30 cellular contexts compared by ENCODE assay signal in the genomic region with DNA sequence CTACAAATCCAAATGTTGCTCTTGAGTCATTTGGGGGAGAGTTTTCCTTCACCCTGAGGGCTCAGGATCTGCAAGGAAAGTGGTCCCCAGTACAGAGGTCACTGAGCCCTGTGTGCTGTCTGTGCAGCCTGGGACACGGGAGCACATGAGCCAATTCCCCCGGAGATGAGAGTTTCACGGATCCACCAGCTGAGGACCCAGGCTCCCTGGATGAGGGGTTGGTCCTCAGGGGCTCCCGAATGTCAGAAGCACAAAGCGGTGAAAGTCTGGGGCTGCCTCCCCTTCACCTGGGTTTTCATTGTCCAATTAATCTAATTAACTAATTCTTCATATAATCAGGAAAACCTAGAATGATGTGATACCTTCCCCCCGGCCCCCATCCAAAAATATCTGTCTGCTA. TPM values are rescaled to one million over a fixed set of nuclear protein-coding genes. Genes with fewer than 3 reads are reported as not detected.
"Had no signal": no experiment of that assay in that cellular context is flagged by ENCODE, and none has a peak within 500 bp of the region (broad histone marks: within the 10 kb centered on the region; RNA-seq: fewer than 3 reads in every experiment).

No MANE protein-coding gene starts in this region.

- H3K36me3 ChIP-seq: pancreas, right lobe of liver, stomach, thoracic aorta, thyroid gland, tibial nerve, upper lobe of left lung, vagina had no signal

- H3K27ac ChIP-seq: neutrophil, pancreas, right lobe of liver, skin epidermis, stomach, thoracic aorta, thyroid gland, tibial nerve, upper lobe of left lung, vagina had no signal

- DNase-seq: naive B cell; naive thymus-derived CD8-positive, alpha-beta T cell; nephron progenitor cell; nucleus accumbens; pancreas; right cardiac atrium; right lobe of liver; stimulated activated CD4-positive, alpha-beta T cell treated with anti-CD3 and anti-CD28 coated beads, Interleukin-15, amount 100 ng/mL, for 24 hours; stimulated activated CD4-positive, alpha-beta T cell treated with anti-CD3 and anti-CD28 coated beads, Interleukin-2, amount 100 ng/mL, for 24 hours; stimulated activated CD4-positive, alpha-beta T cell treated with anti-CD3 and anti-CD28 coated beads, Interleukin-2, amount 100 ng/mL, for 48 hours; stimulated activated CD4-positive, alpha-beta T cell treated with anti-CD3 and anti-CD28 coated beads, Interleukin-4, amount 100 ng/mL, for 24 hours; stimulated activated naive B cell treated with anti-CD40 and anti-IgM and Interleukin-4, amounts not matched to agents 10 μg/mL and 1 μg/mL and 100 μg/mL, for 72 hours; stimulated activated naive CD4-positive, alpha-beta T cell treated with Interleukin-2 at 50 U/mL for 16 hours; stomach; thyroid gland; trophoblast cell; upper lobe of left lung had no signal

- H3K27me3 ChIP-seq: right lobe of liver, thyroid gland, tibial nerve, upper lobe of left lung, vagina had no signal

- H3K4me3 ChIP-seq: pancreas, right lobe of liver, skin epidermis, stomach, thoracic aorta, thyroid gland, tibial nerve, upper lobe of left lung, vagina had no signal

- H3K9me3 ChIP-seq: neutrophil, pancreas, right lobe of liver, thoracic aorta, thyroid gland, upper lobe of left lung, vagina had no signal

- H3K4me1 ChIP-seq: pancreas, right lobe of liver, stomach, thyroid gland, tibial nerve, upper lobe of left lung, vagina had no signal

- ATAC-seq: naive thymus-derived CD8-positive, alpha-beta T cell; natural killer cell treated with Interleukin-12 subunit alpha and Interleukin-12 subunit beta and Interleukin-15 and Interleukin-18, amount 100 ng/mL, for 72 hours; pancreas; right cardiac atrium; right lobe of liver; stimulated activated effector memory CD8-positive, alpha-beta T cell treated with anti-CD3 and anti-CD28 coated beads, Interleukin-12 subunit alpha, Interleukin-12 subunit beta, amount 100 ng/mL, for 72 hours; stimulated activated naive B cell treated with anti-CD40 and anti-IgM and Interleukin-4, amounts not matched to agents 10 μg/mL and 1 μg/mL and 100 μg/mL, for 72 hours had no signal

RNA-seq across cellular contexts. Expression of gene LILRB2, which starts 13.6 kb away (rescaled TPM):
- total RNA-seq: myocyte, neural crest cell, osteocyte, progenitor cell of endocrine pancreas, pulmonary artery endothelial cell had no signal
- polyA plus RNA-seq: naive thymus-derived CD8-positive, alpha-beta T cell had no signal

RNA-seq across cellular contexts. Expression of gene LILRA5, which starts 18.4 kb away (rescaled TPM):
- total RNA-seq: myocyte; naive thymus-derived CD8-positive, alpha-beta T cell; natural killer cell treated with Interleukin-12 subunit alpha and Interleukin-12 subunit beta and Interleukin-15 and Interleukin-18, amount 100 ng/mL, for 72 hours; neural crest cell; osteocyte; progenitor cell of endocrine pancreas; pulmonary artery endothelial cell; temporal lobe had no signal

RNA-seq across cellular contexts. Expression of gene LILRB5, which starts 37.5 kb away (rescaled TPM):
- total RNA-seq: myocyte; natural killer cell treated with Interleukin-12 subunit alpha and Interleukin-12 subunit beta and Interleukin-15 and Interleukin-18, amount 100 ng/mL, for 72 hours; neural crest cell; osteocyte; progenitor cell of endocrine pancreas; pulmonary artery endothelial cell had no signal
- polyA plus RNA-seq: naive thymus-derived CD8-positive, alpha-beta T cell had no signal

RNA-seq across cellular contexts. Expression of gene LILRA4, which starts 44.4 kb away (rescaled TPM):
- total RNA-seq: myocyte; natural killer cell treated with Interleukin-12 subunit alpha and Interleukin-12 subunit beta and Interleukin-15 and Interleukin-18, amount 100 ng/mL, for 72 hours; neural crest cell; osteocyte; progenitor cell of endocrine pancreas; pulmonary artery endothelial cell; right cardiac atrium; stomach; temporal lobe; thoracic aorta; thyroid gland; tibial nerve; vagina had no signal
- polyA plus RNA-seq: naive thymus-derived CD8-positive, alpha-beta T cell; pancreas; right cardiac atrium; stomach had no signal

RNA-seq across cellular contexts. Expression of gene LILRA6, which starts 51.9 kb away (rescaled TPM):
- total RNA-seq: myocyte, neural crest cell, osteocyte, progenitor cell of endocrine pancreas, pulmonary artery endothelial cell had no signal
- polyA plus RNA-seq: naive thymus-derived CD8-positive, alpha-beta T cell had no signal
